In genomic region chr2:98455494-98455976, GRCh38 we compare ENCODE assay signal across 8 cellular contexts. TPM values are rescaled to one million over a fixed set of nuclear protein-coding genes. Genes with fewer than 3 reads are reported as not detected.
DNase-seq lines count a peak whose midpoint lies in the region; ATAC-seq and TF ChIP-seq lines count a peak whose summit lies in the region.

No MANE protein-coding gene starts in this region.

- H3K4me2 ChIP-seq in mesenchymal stem cell (ENCODE audit: low read length, poor library complexity, severe bottlenecking) = no peak overlapping the region
- no peak overlapping the region for H3K4me2 ChIP-seq in mammary epithelial cell (ENCODE audit: insufficient read depth, low read depth, low read length)

- H3K4me3 ChIP-seq in mesenchymal stem cell (ENCODE audit: insufficient read depth in 1 of 2, low read depth in 1 of 2, low read length in 2 of 2) = no peak overlapping the region
- H3K4me3 ChIP-seq in A673 (ENCODE audit: low read depth, low read length, poor library complexity, severe bottlenecking) = no peak overlapping the region
- H3K4me3 ChIP-seq in mammary epithelial cell (replicated peaks in 1 of 3; ENCODE audit: insufficient read depth in 1 of 3, low read depth in 2 of 3, low read length in 3 of 3) = no peak overlapping the region

- peaks cover 96% of the 10 kb centered on the region for H3K4me1 Mint-ChIP-seq in activated T-cell treated with anti-CD3 and anti-CD28 coated beads, Interleukin-2, amount 50 U/mL, for 24 hours (ENCODE audit: low read depth)
- peaks cover 96% of the 10 kb centered on the region for H3K4me1 Mint-ChIP-seq in activated naive CD4-positive, alpha-beta T cell treated with anti-CD3 and anti-CD28 coated beads, Interleukin-2, amount 10 ng/mL, durations not matched to agents 7 days and 5 days

- no peak overlapping the region for H2AK5ac ChIP-seq in mesenchymal stem cell (ENCODE audit: low read length, severe bottlenecking)

- BruUV-seq in A673 (replicated peaks; lab: Mats Ljungman, UMichigan) (no TSS peak), mammary epithelial cell (replicated peaks; lab: Mats Ljungman, UMichigan) (no TSS peak)

- H3K27ac ChIP-seq in mesenchymal stem cell (ENCODE audit: low read length, poor library complexity, severe bottlenecking) (no peak overlapping the region), A673 (ENCODE audit: low read depth, low read length, poor library complexity, severe bottlenecking) (no peak overlapping the region), mammary epithelial cell (ENCODE audit: insufficient read depth, low read depth, low read length) (no peak overlapping the region)

- H3K36me3 ChIP-seq in mesenchymal stem cell (ENCODE audit: control insufficient read depth in 1 of 2, insufficient read depth in 2 of 2, low read depth in 1 of 2, low read length in 2 of 2) = peaks cover 4 to 7% of the 10 kb centered on the region in 2 experiments
- H3K36me3 ChIP-seq in A673 (ENCODE audit: insufficient read depth, low read length, poor library complexity, severe bottlenecking) = no peaks in the 10 kb centered on the region
- H3K36me3 ChIP-seq in mammary epithelial cell (ENCODE audit: insufficient read depth, low read length) = no peaks in the 10 kb centered on the region

- H3K4ac ChIP-seq in mesenchymal stem cell (ENCODE audit: low read depth in 1 of 2, low read length in 2 of 2) = peak overlapping the region in 1 of 2 experiments; percentile 64

- peak; percentile 46 for ATAC-seq in HG03439 (IDR thresholded peaks at IDR 0.05; ENCODE audit: unreplicated experiment)

- peak overlapping the region; percentile 29 to 63 for H2BK12ac ChIP-seq in mesenchymal stem cell (ENCODE audit: low read length in 2 of 2)

- peak; percentile 55 for DNase-seq in activated T-cell treated with anti-CD3 and anti-CD28 coated beads, Interleukin-2, amount 50 U/mL, for 24 hours
- no peak for DNase-seq in activated T-cell treated with anti-CD3 and anti-CD28 coated beads, Interleukin-2, amount 50 U/mL, for 1 hour
- peak; percentile 59 for DNase-seq in activated naive CD4-positive, alpha-beta T cell treated with anti-CD3 and anti-CD28 coated beads, Interleukin-2, amount 10 ng/mL, durations not matched to agents 7 days and 5 days
- DNase-seq in mesenchymal stem cell (peak; percentile 96), HuH-7.5 (ENCODE audit: low spot score) (no peak), A673 (ENCODE audit: low spot score) (no peak), mammary epithelial cell (no peak)

- H2BK5ac ChIP-seq in mesenchymal stem cell (ENCODE audit: low read depth, low read length, poor library complexity, severe bottlenecking) = no peak overlapping the region

- dilution Hi-C loops in mammary epithelial cell (cut with HindIII; ENCODE audit: low sequenced_read_pairs) = no loop called here

- H3K9me3 Mint-ChIP-seq in activated T-cell treated with anti-CD3 and anti-CD28 coated beads, Interleukin-2, amount 50 U/mL, for 24 hours = no peaks in the 10 kb centered on the region
- no peaks in the 10 kb centered on the region for H3K9me3 Mint-ChIP-seq in activated naive CD4-positive, alpha-beta T cell treated with anti-CD3 and anti-CD28 coated beads, Interleukin-2, amount 10 ng/mL, durations not matched to agents 7 days and 5 days

- H3K9me3 ChIP-seq in mesenchymal stem cell (ENCODE audit: control insufficient read depth, low read length) (no peaks in the 10 kb centered on the region), A673 (ENCODE audit: low read depth, low read length, poor library complexity, severe bottlenecking) (no peaks in the 10 kb centered on the region), mammary epithelial cell (replicated peaks; ENCODE audit: insufficient read depth, low read length) (no peaks in the 10 kb centered on the region)

- peak overlapping the region; percentile 93 for H3K27ac Mint-ChIP-seq in activated T-cell treated with anti-CD3 and anti-CD28 coated beads, Interleukin-2, amount 50 U/mL, for 24 hours
- peak overlapping the region; percentile 86 for H3K27ac Mint-ChIP-seq in activated naive CD4-positive, alpha-beta T cell treated with anti-CD3 and anti-CD28 coated beads, Interleukin-2, amount 10 ng/mL, durations not matched to agents 7 days and 5 days

- H2AFZ ChIP-seq in mesenchymal stem cell (ENCODE audit: low read depth, low read length) (no peak overlapping the region), mammary epithelial cell (ENCODE audit: low read depth, low read length) (no peak overlapping the region)

- no peak for TF ChIP-seq CTCF in A673 (conservative IDR thresholded peaks at IDR 0.05; ENCODE audit: low read depth, low read length)
- TF ChIP-seq CTCF in mammary epithelial cell (conservative IDR thresholded peaks at IDR 0.05 in 1 of 2, IDR thresholded peaks at IDR 0.05 in 1 of 2; ENCODE audit: extremely low read depth in 1 of 2, insufficient read depth in 1 of 2, low read depth in 1 of 2, low read length in 2 of 2) = no peak

- H2BK15ac ChIP-seq in mesenchymal stem cell (ENCODE audit: low read depth, poor library complexity, severe bottlenecking) = no peak overlapping the region

- H3K18ac ChIP-seq in mesenchymal stem cell (ENCODE audit: low read depth in 1 of 2, low read length in 2 of 2) = peak overlapping the region; percentile 69 to 80

- WGBS in mesenchymal stem cell = 50% methylated on average over 2 of the region's 4 CpGs
- WGBS in mammary epithelial cell (ENCODE audit: low coverage, missing lambda C conversion rate) = 35% methylated on average over 4 of the region's 4 CpGs

- CTCF ChIA-PET in activated naive CD4-positive, alpha-beta T cell treated with anti-CD3 and anti-CD28 coated beads, Interleukin-2, amount 10 ng/mL, durations not matched to agents 7 days and 5 days (lab: Charles Lee) = interaction anchor here (0.9 to 4.0 kb wide), 4 partner anchors 9 to 39 kb away, joined by 3 to 25 read pairs (median 6); no protein-coding TSS in a partner anchor
- CTCF ChIA-PET in A673 (lab: Charles Lee) = no interaction called here
- CTCF ChIA-PET in mammary epithelial cell (lab: Charles Lee; ENCODE audit: low non-redundant PET) = no interaction called here

- intact Hi-C loops in A673 (cut with micrococcal nuclease; ENCODE audit: unreplicated experiment) (no loop called here), mammary epithelial cell (cut with micrococcal nuclease) (no loop called here)

- POLR2A ChIA-PET in A673 (lab: Charles Lee; ENCODE audit: low non-redundant PET) = no interaction called here

- no peak overlapping the region for H3K23ac ChIP-seq in mesenchymal stem cell (ENCODE audit: low read length in 2 of 2)

- H3K27me3 ChIP-seq in mesenchymal stem cell (ENCODE audit: control insufficient read depth in 1 of 2, insufficient read depth in 1 of 2, low read length in 2 of 2) = no peaks in the 10 kb centered on the region
- H3K27me3 ChIP-seq in A673 (replicated peaks; ENCODE audit: insufficient read depth, low read depth, low read length, poor library complexity) = no peaks in the 10 kb centered on the region
- H3K27me3 ChIP-seq in mammary epithelial cell (ENCODE audit: insufficient read depth, low read length) = no peaks in the 10 kb centered on the region

- H3K9ac ChIP-seq in mesenchymal stem cell (ENCODE audit: low read length) (peak overlapping the region; percentile 27), mammary epithelial cell (ENCODE audit: insufficient read depth, low read length) (no peak overlapping the region)

- peaks cover 12% of the 10 kb centered on the region for H3K4me1 ChIP-seq in mesenchymal stem cell (ENCODE audit: control insufficient read depth, insufficient read depth, low read depth, low read length)
- H3K4me1 ChIP-seq in A673 (ENCODE audit: insufficient read depth, low read length, poor library complexity, severe bottlenecking) = no peaks in the 10 kb centered on the region
- peaks cover 30% of the 10 kb centered on the region for H3K4me1 ChIP-seq in mammary epithelial cell (ENCODE audit: insufficient read depth, low read length)

- no peaks in the 10 kb centered on the region for H3K27me3 Mint-ChIP-seq in activated T-cell treated with anti-CD3 and anti-CD28 coated beads, Interleukin-2, amount 50 U/mL, for 24 hours
- H3K27me3 Mint-ChIP-seq in activated naive CD4-positive, alpha-beta T cell treated with anti-CD3 and anti-CD28 coated beads, Interleukin-2, amount 10 ng/mL, durations not matched to agents 7 days and 5 days = no peaks in the 10 kb centered on the region

- peak overlapping the region; percentile 69 for H3K4me3 Mint-ChIP-seq in activated T-cell treated with anti-CD3 and anti-CD28 coated beads, Interleukin-2, amount 50 U/mL, for 24 hours
- peak overlapping the region; percentile 51 for H3K4me3 Mint-ChIP-seq in activated naive CD4-positive, alpha-beta T cell treated with anti-CD3 and anti-CD28 coated beads, Interleukin-2, amount 10 ng/mL, durations not matched to agents 7 days and 5 days

- H4K8ac ChIP-seq in mesenchymal stem cell (ENCODE audit: low read length) = peak overlapping the region; percentile 67

- peaks cover 24% of the 10 kb centered on the region for H3K36me3 Mint-ChIP-seq in activated T-cell treated with anti-CD3 and anti-CD28 coated beads, Interleukin-2, amount 50 U/mL, for 24 hours (ENCODE audit: low read depth)
- peaks cover 62% of the 10 kb centered on the region for H3K36me3 Mint-ChIP-seq in activated naive CD4-positive, alpha-beta T cell treated with anti-CD3 and anti-CD28 coated beads, Interleukin-2, amount 10 ng/mL, durations not matched to agents 7 days and 5 days

- H4K91ac ChIP-seq in mesenchymal stem cell (ENCODE audit: low read length) = peak overlapping the region; percentile 69

- H4K20me1 ChIP-seq in mammary epithelial cell (ENCODE audit: insufficient read depth, low read length) = no peaks in the 10 kb centered on the region

- H2BK120ac ChIP-seq in mesenchymal stem cell (ENCODE audit: low read depth, low read length) = no peak overlapping the region

- peaks cover 45% of the 10 kb centered on the region for H3K79me1 ChIP-seq in mesenchymal stem cell (replicated peaks; ENCODE audit: low read length, poor library complexity, severe bottlenecking)

- H3K79me2 ChIP-seq in mammary epithelial cell (ENCODE audit: insufficient read depth, low read length) = peaks cover 76% of the 10 kb centered on the region

- in situ Hi-C loops in mammary epithelial cell (cut with MboI; ENCODE audit: low sequenced_read_pairs in 2 of 2) = no loop called here

- no peak overlapping the region for H3K14ac ChIP-seq in mesenchymal stem cell (ENCODE audit: low read length in 2 of 2)

RNA-seq across cellular contexts. Expression of gene INPP4A, which starts 10.9 kb away (rescaled TPM):
- polyA plus RNA-seq in mesenchymal stem cell (2013, experiment 1 of 2) = 8.0 TPM
- polyA plus RNA-seq in mesenchymal stem cell (2013, experiment 2 of 2) = 7.8 TPM
- total RNA-seq in A673 (2021) (33.5 and 39.9 TPM in 2 replicates), mammary epithelial cell (10 to 100 TPM; 26.3 to 36.5 TPM)
- polyA plus RNA-seq in mammary epithelial cell = 10.1 TPM
- polyA minus RNA-seq in mammary epithelial cell = 25.8 TPM

Comparison
In these comparisons a context has a peak if more than half of its experiments do, and no peak if none do; other contexts are left out.
1. DNase-seq: peak in activated T-cell treated with anti-CD3 and anti-CD28 coated beads, Interleukin-2, amount 50 U/mL, for 24 hours (single experiment), activated naive CD4-positive, alpha-beta T cell treated with anti-CD3 and anti-CD28 coated beads, Interleukin-2, amount 10 ng/mL, durations not matched to agents 7 days and 5 days (single experiment) and mesenchymal stem cell (single experiment); none in activated T-cell treated with anti-CD3 and anti-CD28 coated beads, Interleukin-2, amount 50 U/mL, for 1 hour (single experiment), HuH-7.5 (single experiment), A673 (single experiment) and mammary epithelial cell (single experiment).